8 cellular contexts compared by ENCODE assay signal in the genomic region with DNA sequence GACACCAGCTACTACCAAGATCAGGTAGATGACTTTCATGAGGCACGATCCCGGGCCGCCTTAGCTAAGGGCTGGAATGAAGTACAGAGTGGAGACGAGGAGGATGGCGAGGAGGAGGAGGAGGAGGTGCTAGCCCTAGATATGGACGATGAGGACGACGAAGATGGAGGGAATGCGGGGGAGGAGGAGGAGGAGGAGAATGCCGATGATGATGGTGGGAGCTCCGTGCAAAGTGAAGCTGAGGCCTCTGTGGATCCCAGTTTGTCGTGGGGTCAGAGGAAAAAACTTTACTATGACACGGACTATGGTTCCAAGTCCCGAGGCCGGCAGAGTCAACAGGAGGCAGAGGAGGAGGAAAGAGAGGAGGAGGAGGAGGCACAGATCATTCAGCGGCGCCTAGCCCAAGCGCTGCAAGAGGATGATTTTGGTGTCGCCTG. TPM values are rescaled to one million over a fixed set of nuclear protein-coding genes. Genes with fewer than 3 reads are reported as not detected.
DNase-seq lines count a peak whose midpoint lies in the region; ATAC-seq and TF ChIP-seq lines count a peak whose summit lies in the region.

No MANE protein-coding gene starts in this region.

- ATAC-seq in GM19463 (IDR thresholded peaks at IDR 0.05; ENCODE audit: unreplicated experiment): no peak

- DNase-seq in DMS 273 (lab: John Stamatoyannopoulos, UW; ENCODE audit: unreplicated experiment): peak; percentile 36
- no peak for DNase-seq in DMS 273 treated with DMSO at 0.1 percent for 48 hours (lab: John Stamatoyannopoulos, UW)
- DNase-seq in ascending aorta (ENCODE audit: low spot score in 2 of 2): no peak
- DNase-seq in kidney epithelial cell (ENCODE audit: low read depth): no peak
- DNase-seq in substantia nigra (lab: John Stamatoyannopoulos, UW): peak in 1 of 49 donors; percentile 50
- no peak for DNase-seq in middle frontal gyrus (ENCODE audit: extremely low spot score, low spot score)

- H3K4me3 ChIP-seq in HUES64 (ENCODE audit: low read length) (peak overlapping the region; percentile 82), ascending aorta (peak overlapping the region; percentile 86 to 88), kidney epithelial cell (ENCODE audit: low read depth, low read length) (peak overlapping the region; percentile 95)

- H3K27ac ChIP-seq in HUES64 (ENCODE audit: low read depth, low read length) (peak overlapping the region; percentile 87), ascending aorta (peak overlapping the region; percentile 81 to 98), substantia nigra (ENCODE audit: low read depth, low read length, poor library complexity, severe bottlenecking) (peak overlapping the region; percentile 86)

- H3K36me3 ChIP-seq in HUES64 (ENCODE audit: insufficient read depth, low read length) (peaks cover 30% of the 10 kb centered on the region), ascending aorta (peaks cover 0 to 6% of the 10 kb centered on the region in 2 donors), kidney epithelial cell (ENCODE audit: control insufficient read depth, insufficient read depth, low read length) (no peaks in the 10 kb centered on the region)

- H3K4me1 ChIP-seq in HUES64 (ENCODE audit: insufficient read depth, low read length) (peaks cover 13% of the 10 kb centered on the region), ascending aorta (peaks cover 0 to 23% of the 10 kb centered on the region in 2 donors)

- 2% methylated on average over 19 of the region's 19 CpGs for WGBS in HUES64

- H3K9me3 ChIP-seq in HUES64 (ENCODE audit: insufficient read depth, low read depth, low read length) (no peaks in the 10 kb centered on the region), ascending aorta (no peaks in the 10 kb centered on the region)

- H3K27me3 ChIP-seq in HUES64 (ENCODE audit: insufficient read depth, low read length): no peaks in the 10 kb centered on the region
- H3K27me3 ChIP-seq in ascending aorta: no peaks in the 10 kb centered on the region
- H3K27me3 ChIP-seq in kidney epithelial cell (ENCODE audit: control insufficient read depth, insufficient read depth, low read length): no peaks in the 10 kb centered on the region

- peak overlapping the region; percentile 85 for H3K9ac ChIP-seq in HUES64 (ENCODE audit: low read depth, low read length)

- no peak for TF ChIP-seq CTCF in ascending aorta (IDR thresholded peaks at IDR 0.05)
- no peak for TF ChIP-seq CTCF in kidney epithelial cell (IDR thresholded peaks at IDR 0.05; ENCODE audit: insufficient read depth, low read length, poor library complexity, severe bottlenecking)

- intact Hi-C loops in ascending aorta (cut with DNase I): loop anchor here (1.0 to 10.0 kb wide), 7 partner anchors 16 to 1758 kb away; a partner anchor contains a TSS

RNA-seq across cellular contexts. Expression of a gene that starts 0.5 kb away (rescaled TPM):
- polyA plus RNA-seq in HUES64 (2013, experiment 1 of 2): 38.2 TPM
- 45.2 TPM for polyA plus RNA-seq in HUES64 (2013, experiment 2 of 2)
- 3.2 TPM for total RNA-seq in ascending aorta
- total RNA-seq in kidney epithelial cell: 24.5 and 25.3 TPM in 2 replicates

RNA-seq across cellular contexts. Expression of a gene that starts 22.5 kb away (rescaled TPM):
- not detected for polyA plus RNA-seq in HUES64 (2013, experiment 1 of 2)
- not detected for polyA plus RNA-seq in HUES64 (2013, experiment 2 of 2)
- total RNA-seq in ascending aorta: 4.0 TPM
- not detected in 2 replicates for total RNA-seq in kidney epithelial cell

RNA-seq across cellular contexts. Expression of a gene that starts 33.0 kb away (rescaled TPM):
- 24.7 TPM for polyA plus RNA-seq in HUES64 (2013, experiment 1 of 2)
- 34.6 TPM for polyA plus RNA-seq in HUES64 (2013, experiment 2 of 2)
- total RNA-seq in ascending aorta: 11.7 TPM
- total RNA-seq in kidney epithelial cell: 31.1 and 35.6 TPM in 2 replicates
